In genomic region chr1:46577671-46578070, GRCh38 we compare ENCODE assay signal across 28 cellular contexts. TPM values are rescaled to one million over a fixed set of nuclear protein-coding genes. Genes with fewer than 3 reads are reported as not detected.
DNase-seq lines count a peak whose midpoint lies in the region; TF ChIP-seq lines count a peak whose summit lies in the region.
"Had no signal": no experiment of that assay in that cellular context is flagged by ENCODE, and none has a peak within 500 bp of the region (broad histone marks: within the 10 kb centered on the region; RNA-seq: fewer than 3 reads in every experiment).

No MANE protein-coding gene starts in this region.

- no peak for DNase-seq in activated CD4-positive, alpha-beta memory T cell treated with anti-CD3 and anti-CD28 coated beads, Interleukin-2, amount 10 ng/mL, durations not matched to agents 7 days and 5 days
- no peak for DNase-seq in activated CD4-positive, alpha-beta memory T cell treated with anti-CD3 and anti-CD28 coated beads for 36 hours
- DNase-seq in NCI-H82 (lab: John Stamatoyannopoulos, UW) = peak; percentile 83
- no peak for DNase-seq in activated T-helper 1 cell treated with anti-CD3 and anti-CD28 coated beads, Interleukin-12 subunit alpha, Interleukin-12 subunit beta, Interleukin-2, Interleukin-4 antibody, amounts not matched to agents 30 ng/mL and 10 ng/mL and 1 ng/mL, durations not matched to agents 14 hours and 24 hours and 36 hours (ENCODE audit: low spot score)
- DNase-seq in CD14-positive monocyte (ENCODE audit: low spot score) = no peak
- DNase-seq in NCI-H2107 (lab: John Stamatoyannopoulos, UW) = no peak
- DNase-seq in NCI-H1417 (lab: John Stamatoyannopoulos, UW) = no peak
- DNase-seq: AML-193; C1 segment of cervical spinal cord; Calu3; CD8-positive, alpha-beta memory T cell; DMS53; GDM1; GM23248; H9; HFFc6; KBM-7; MM.1S; NCI-H1092 treated with DMSO at 0.1 percent for 48 hours; NCI-H146; NCI-H2081 treated with DMSO at 0.1 percent for 48 hours; NK-92 treated with Interleukin-12 subunit alpha and Interleukin-12 subunit beta, amount 100 ng/mL, for 24 hours; SIG-M5; SK-N-SH had no signal

- no peak overlapping the region for H3K4me3 Mint-ChIP-seq in activated CD4-positive, alpha-beta memory T cell treated with anti-CD3 and anti-CD28 coated beads, Interleukin-2, amount 10 ng/mL, durations not matched to agents 7 days and 5 days
- H3K4me3 Mint-ChIP-seq in activated CD4-positive, alpha-beta memory T cell treated with anti-CD3 and anti-CD28 coated beads for 36 hours = no peak overlapping the region
- H3K4me3 Mint-ChIP-seq in activated T-helper 1 cell treated with anti-CD3 and anti-CD28 coated beads, Interleukin-12 subunit alpha, Interleukin-12 subunit beta, Interleukin-2, Interleukin-4 antibody, amounts not matched to agents 30 ng/mL and 10 ng/mL and 1 ng/mL, durations not matched to agents 14 hours and 24 hours and 36 hours = no peak overlapping the region
- H3K4me3 Mint-ChIP-seq in CD14-positive monocyte = no peak overlapping the region
- H3K4me3 Mint-ChIP-seq: CD8-positive, alpha-beta memory T cell; H9; HFFc6 had no signal

- no peak for TF ChIP-seq CTCF in CD14-positive monocyte (IDR thresholded peaks at IDR 0.05)

- intact Hi-C loops in activated CD4-positive, alpha-beta memory T cell treated with anti-CD3 and anti-CD28 coated beads for 36 hours (cut with micrococcal nuclease) = no loop called here
- intact Hi-C loops in activated T-helper 1 cell treated with anti-CD3 and anti-CD28 coated beads, Interleukin-12 subunit alpha, Interleukin-12 subunit beta, Interleukin-2, Interleukin-4 antibody, amounts not matched to agents 30 ng/mL and 10 ng/mL and 1 ng/mL, durations not matched to agents 14 hours and 24 hours and 36 hours (cut with micrococcal nuclease) = no loop called here
- intact Hi-C loops in CD14-positive monocyte (cut with micrococcal nuclease) = no loop called here

- H3K27me3 Mint-ChIP-seq in activated CD4-positive, alpha-beta memory T cell treated with anti-CD3 and anti-CD28 coated beads, Interleukin-2, amount 10 ng/mL, durations not matched to agents 7 days and 5 days = no peaks in the 10 kb centered on the region
- H3K27me3 Mint-ChIP-seq in activated CD4-positive, alpha-beta memory T cell treated with anti-CD3 and anti-CD28 coated beads for 36 hours = no peaks in the 10 kb centered on the region
- H3K27me3 Mint-ChIP-seq in activated T-helper 1 cell treated with anti-CD3 and anti-CD28 coated beads, Interleukin-12 subunit alpha, Interleukin-12 subunit beta, Interleukin-2, Interleukin-4 antibody, amounts not matched to agents 30 ng/mL and 10 ng/mL and 1 ng/mL, durations not matched to agents 14 hours and 24 hours and 36 hours (ENCODE audit: insufficient read depth) = no peaks in the 10 kb centered on the region
- peaks cover 0 to 1% (median 0%) of the 10 kb centered on the region in 3 donors for H3K27me3 Mint-ChIP-seq in CD14-positive monocyte (ENCODE audit: low read depth in 3 of 3)
- H3K27me3 Mint-ChIP-seq: CD8-positive, alpha-beta memory T cell had no signal

- POLR2A ChIA-PET in activated CD4-positive, alpha-beta memory T cell treated with anti-CD3 and anti-CD28 coated beads, Interleukin-2, amount 10 ng/mL, durations not matched to agents 7 days and 5 days (lab: Charles Lee) = interaction anchor here (1.4 to 16.0 kb wide), 2 partner anchors 13 to 28 kb away, joined by 4 to 202 read pairs; partner anchors contain the start of gene MKNK1
- POLR2A ChIA-PET in activated CD4-positive, alpha-beta memory T cell treated with anti-CD3 and anti-CD28 coated beads for 36 hours (lab: Charles Lee) = no interaction called here

- peak overlapping the region; percentile 45 for H3K27ac Mint-ChIP-seq in activated CD4-positive, alpha-beta memory T cell treated with anti-CD3 and anti-CD28 coated beads, Interleukin-2, amount 10 ng/mL, durations not matched to agents 7 days and 5 days
- H3K27ac Mint-ChIP-seq in activated CD4-positive, alpha-beta memory T cell treated with anti-CD3 and anti-CD28 coated beads for 36 hours = no peak overlapping the region
- peak overlapping the region; percentile 21 for H3K27ac Mint-ChIP-seq in activated T-helper 1 cell treated with anti-CD3 and anti-CD28 coated beads, Interleukin-12 subunit alpha, Interleukin-12 subunit beta, Interleukin-2, Interleukin-4 antibody, amounts not matched to agents 30 ng/mL and 10 ng/mL and 1 ng/mL, durations not matched to agents 14 hours and 24 hours and 36 hours
- H3K27ac Mint-ChIP-seq in CD14-positive monocyte = no peak overlapping the region
- H3K27ac Mint-ChIP-seq: HFFc6 had no signal

- peaks cover 39% of the 10 kb centered on the region for H3K4me1 Mint-ChIP-seq in activated CD4-positive, alpha-beta memory T cell treated with anti-CD3 and anti-CD28 coated beads, Interleukin-2, amount 10 ng/mL, durations not matched to agents 7 days and 5 days
- peaks cover 21% of the 10 kb centered on the region for H3K4me1 Mint-ChIP-seq in activated CD4-positive, alpha-beta memory T cell treated with anti-CD3 and anti-CD28 coated beads for 36 hours (ENCODE audit: low read depth)
- H3K4me1 Mint-ChIP-seq in activated T-helper 1 cell treated with anti-CD3 and anti-CD28 coated beads, Interleukin-12 subunit alpha, Interleukin-12 subunit beta, Interleukin-2, Interleukin-4 antibody, amounts not matched to agents 30 ng/mL and 10 ng/mL and 1 ng/mL, durations not matched to agents 14 hours and 24 hours and 36 hours (ENCODE audit: low read depth) = peaks cover 50% of the 10 kb centered on the region
- H3K4me1 Mint-ChIP-seq in CD14-positive monocyte = peaks cover 45% of the 10 kb centered on the region

- H3K9me3 Mint-ChIP-seq in activated CD4-positive, alpha-beta memory T cell treated with anti-CD3 and anti-CD28 coated beads, Interleukin-2, amount 10 ng/mL, durations not matched to agents 7 days and 5 days = no peaks in the 10 kb centered on the region
- H3K9me3 Mint-ChIP-seq in activated CD4-positive, alpha-beta memory T cell treated with anti-CD3 and anti-CD28 coated beads for 36 hours = no peaks in the 10 kb centered on the region
- no peaks in the 10 kb centered on the region for H3K9me3 Mint-ChIP-seq in activated T-helper 1 cell treated with anti-CD3 and anti-CD28 coated beads, Interleukin-12 subunit alpha, Interleukin-12 subunit beta, Interleukin-2, Interleukin-4 antibody, amounts not matched to agents 30 ng/mL and 10 ng/mL and 1 ng/mL, durations not matched to agents 14 hours and 24 hours and 36 hours
- no peaks in the 10 kb centered on the region for H3K9me3 Mint-ChIP-seq in CD14-positive monocyte
- H3K9me3 Mint-ChIP-seq: CD8-positive, alpha-beta memory T cell; H9; HFFc6 had no signal

- peaks cover 60% of the 10 kb centered on the region for H3K36me3 Mint-ChIP-seq in activated CD4-positive, alpha-beta memory T cell treated with anti-CD3 and anti-CD28 coated beads, Interleukin-2, amount 10 ng/mL, durations not matched to agents 7 days and 5 days (ENCODE audit: low read depth)
- H3K36me3 Mint-ChIP-seq in activated CD4-positive, alpha-beta memory T cell treated with anti-CD3 and anti-CD28 coated beads for 36 hours = peaks cover 22% of the 10 kb centered on the region
- peaks cover 55% of the 10 kb centered on the region for H3K36me3 Mint-ChIP-seq in activated T-helper 1 cell treated with anti-CD3 and anti-CD28 coated beads, Interleukin-12 subunit alpha, Interleukin-12 subunit beta, Interleukin-2, Interleukin-4 antibody, amounts not matched to agents 30 ng/mL and 10 ng/mL and 1 ng/mL, durations not matched to agents 14 hours and 24 hours and 36 hours (ENCODE audit: low read depth)
- H3K36me3 Mint-ChIP-seq in CD14-positive monocyte = peaks cover 71 to 83% of the 10 kb centered on the region in 2 donors

- CTCF ChIA-PET in activated CD4-positive, alpha-beta memory T cell treated with anti-CD3 and anti-CD28 coated beads, Interleukin-2, amount 10 ng/mL, durations not matched to agents 7 days and 5 days (lab: Charles Lee) = interaction anchor here (3.6 kb wide), 1 partner anchor 27 kb away, joined by 25 read pairs; the partner anchor contains the start of gene MKNK1
- CTCF ChIA-PET in activated CD4-positive, alpha-beta memory T cell treated with anti-CD3 and anti-CD28 coated beads for 36 hours (lab: Charles Lee) = interaction anchor here (1.0 kb wide), 1 partner anchor 147 kb away, joined by 3 read pairs; no protein-coding TSS in a partner anchor

RNA-seq across cellular contexts. Expression of gene KNCN, which starts 26.2 kb away (rescaled TPM):
- total RNA-seq in activated CD4-positive, alpha-beta memory T cell treated with anti-CD3 and anti-CD28 coated beads, Interleukin-2, amount 10 ng/mL, durations not matched to agents 7 days and 5 days = not detected
- total RNA-seq in activated CD4-positive, alpha-beta memory T cell treated with anti-CD3 and anti-CD28 coated beads for 36 hours = not detected
- not detected in 2 replicates for total RNA-seq in activated T-helper 1 cell treated with anti-CD3 and anti-CD28 coated beads, Interleukin-12 subunit alpha, Interleukin-12 subunit beta, Interleukin-2, Interleukin-4 antibody, amounts not matched to agents 30 ng/mL and 10 ng/mL and 1 ng/mL, durations not matched to agents 14 hours and 24 hours and 36 hours
- polyA plus RNA-seq in CD14-positive monocyte = not detected
- total RNA-seq: A172; Calu3; CD8-positive, alpha-beta memory T cell; GM23248; H9; HFFc6; HT1080; NCI-H460 had no signal
- polyA plus RNA-seq: AG04450; CD8-positive, alpha-beta memory T cell; GM23248; SK-N-SH had no signal

RNA-seq across cellular contexts. Expression of gene MKNK1, which starts 26.4 kb away (rescaled TPM):
- 10 to 100 TPM; 81.5 to 83.7 TPM for total RNA-seq in activated CD4-positive, alpha-beta memory T cell treated with anti-CD3 and anti-CD28 coated beads, Interleukin-2, amount 10 ng/mL, durations not matched to agents 7 days and 5 days
- 10 to 100 TPM; 28.2 to 28.5 TPM for total RNA-seq in activated CD4-positive, alpha-beta memory T cell treated with anti-CD3 and anti-CD28 coated beads for 36 hours
- total RNA-seq in activated T-helper 1 cell treated with anti-CD3 and anti-CD28 coated beads, Interleukin-12 subunit alpha, Interleukin-12 subunit beta, Interleukin-2, Interleukin-4 antibody, amounts not matched to agents 30 ng/mL and 10 ng/mL and 1 ng/mL, durations not matched to agents 14 hours and 24 hours and 36 hours = 48.7 TPM in 2 replicates
- 10 to 100 TPM; 38.2 to 38.6 TPM for polyA plus RNA-seq in CD14-positive monocyte

RNA-seq across cellular contexts. Expression of gene MOB3C, which starts 38.9 kb away (rescaled TPM):
- 10 to 100 TPM; 23.2 to 23.8 TPM for total RNA-seq in activated CD4-positive, alpha-beta memory T cell treated with anti-CD3 and anti-CD28 coated beads, Interleukin-2, amount 10 ng/mL, durations not matched to agents 7 days and 5 days
- total RNA-seq in activated CD4-positive, alpha-beta memory T cell treated with anti-CD3 and anti-CD28 coated beads for 36 hours = 1 to 10 TPM; 8.2 to 10.0 TPM
- total RNA-seq in activated T-helper 1 cell treated with anti-CD3 and anti-CD28 coated beads, Interleukin-12 subunit alpha, Interleukin-12 subunit beta, Interleukin-2, Interleukin-4 antibody, amounts not matched to agents 30 ng/mL and 10 ng/mL and 1 ng/mL, durations not matched to agents 14 hours and 24 hours and 36 hours = 16.9 and 17.0 TPM in 2 replicates
- polyA plus RNA-seq in CD14-positive monocyte = 1 to 10 TPM; 5.3 to 6.1 TPM

Comparison
In these comparisons a context has a peak if more than half of its experiments do, and no peak if none do; other contexts are left out.
1. H3K27ac Mint-ChIP-seq: peak in activated CD4-positive, alpha-beta memory T cell treated with anti-CD3 and anti-CD28 coated beads, Interleukin-2, amount 10 ng/mL, durations not matched to agents 7 days and 5 days (single experiment) and activated T-helper 1 cell treated with anti-CD3 and anti-CD28 coated beads, Interleukin-12 subunit alpha, Interleukin-12 subunit beta, Interleukin-2, Interleukin-4 antibody, amounts not matched to agents 30 ng/mL and 10 ng/mL and 1 ng/mL, durations not matched to agents 14 hours and 24 hours and 36 hours (single experiment); none in activated CD4-positive, alpha-beta memory T cell treated with anti-CD3 and anti-CD28 coated beads for 36 hours (single experiment) and CD14-positive monocyte (0 of 7).